Comparison of ENCODE assay signal across 8 cellular contexts in the genomic region with DNA sequence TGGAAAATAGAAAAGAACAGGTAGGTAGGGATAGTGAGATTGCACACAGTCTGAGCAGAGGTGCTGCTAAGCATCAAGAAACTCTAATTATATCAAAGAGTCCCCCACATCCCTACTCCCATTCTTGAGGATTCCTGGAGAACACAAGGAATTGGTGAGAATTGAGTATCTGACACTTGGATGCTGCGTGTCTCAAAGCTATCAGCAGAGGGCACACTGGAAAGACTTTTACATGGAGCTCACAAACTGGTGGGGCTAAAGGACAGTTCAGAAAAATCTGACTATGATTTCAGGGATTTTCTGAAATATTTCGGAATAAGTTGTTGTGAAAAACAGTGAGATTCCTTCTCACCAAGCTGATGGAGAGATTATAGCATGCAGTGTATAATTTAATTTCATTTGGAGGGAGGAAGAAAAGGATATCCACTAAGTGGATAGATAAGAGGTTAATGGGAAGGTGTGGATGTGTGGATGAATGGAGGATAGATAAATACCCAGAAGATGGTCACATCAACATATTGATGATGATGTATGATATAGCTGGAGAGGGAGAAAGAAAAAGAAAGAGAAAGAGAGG.
DNase-seq lines count a peak whose midpoint lies in the region; ATAC-seq and TF ChIP-seq lines count a peak whose summit lies in the region.
"Had no signal": no experiment of that assay in that cellular context is flagged by ENCODE, and none has a peak within 500 bp of the region (broad histone marks: within the 10 kb centered on the region; RNA-seq: fewer than 3 reads in every experiment).

No MANE protein-coding gene starts in this region.

- H3K4me1 ChIP-seq in mammary epithelial cell (ENCODE audit: insufficient read depth, low read length) (peaks cover 2% of the 10 kb centered on the region), neuronal stem cell (ENCODE audit: control insufficient read depth in 2 of 2, insufficient read depth in 1 of 2, low read depth in 1 of 2, low read length in 2 of 2) (no peaks in the 10 kb centered on the region)

- H3K18ac ChIP-seq in neuronal stem cell (ENCODE audit: low read length) = no peak overlapping the region

- H3K27me3 ChIP-seq in mammary epithelial cell (ENCODE audit: insufficient read depth, low read length) (no peaks in the 10 kb centered on the region), neuronal stem cell (ENCODE audit: control insufficient read depth in 3 of 3, insufficient read depth in 3 of 3, low read depth in 1 of 3, low read length in 3 of 3) (no peaks in the 10 kb centered on the region)

- H3K27ac ChIP-seq in mammary epithelial cell (ENCODE audit: insufficient read depth, low read depth, low read length) = no peak overlapping the region
- H3K27ac ChIP-seq in neuronal stem cell (replicated peaks; ENCODE audit: low read length) = no peak overlapping the region

- BruUV-seq in mammary epithelial cell (replicated peaks; lab: Mats Ljungman, UMichigan) = no TSS peak

- ATAC-seq in GM18520 (IDR thresholded peaks at IDR 0.05; ENCODE audit: unreplicated experiment) = no peak

- no peaks in the 10 kb centered on the region for H3K79me2 ChIP-seq in mammary epithelial cell (ENCODE audit: insufficient read depth, low read length)

- no peaks in the 10 kb centered on the region for H3K36me3 ChIP-seq in mammary epithelial cell (ENCODE audit: insufficient read depth, low read length)
- no peaks in the 10 kb centered on the region for H3K36me3 ChIP-seq in neuronal stem cell (replicated peaks in 1 of 2; ENCODE audit: control insufficient read depth in 2 of 2, insufficient read depth in 2 of 2, low read length in 2 of 2)

- no peak overlapping the region for H2AK5ac ChIP-seq in neuronal stem cell (ENCODE audit: low read depth, low read length)

- intact Hi-C loops in mammary epithelial cell (cut with micrococcal nuclease) = loop anchor here (1.0 to 10.0 kb wide), 3 partner anchors 140 to 527 kb away; no protein-coding TSS in a partner anchor

- H2BK12ac ChIP-seq in neuronal stem cell (ENCODE audit: low read length) = no peak overlapping the region

- no peak overlapping the region for H3K14ac ChIP-seq in neuronal stem cell (ENCODE audit: low read length)

- H3K9ac ChIP-seq in mammary epithelial cell (ENCODE audit: insufficient read depth, low read length) (no peak overlapping the region), neuronal stem cell (ENCODE audit: low read depth, low read length, poor library complexity) (no peak overlapping the region)

- H2BK15ac ChIP-seq in neuronal stem cell (ENCODE audit: low read length) = no peak overlapping the region

- no peaks in the 10 kb centered on the region for H4K20me1 ChIP-seq in mammary epithelial cell (ENCODE audit: insufficient read depth, low read length)

- no peak overlapping the region for H3K23ac ChIP-seq in neuronal stem cell (ENCODE audit: low read depth, low read length, poor library complexity)

- H2AFZ ChIP-seq in mammary epithelial cell (ENCODE audit: low read depth, low read length) = no peak overlapping the region
- no peak overlapping the region for H2AFZ ChIP-seq in neuronal stem cell (ENCODE audit: low read length)

- H3K4ac ChIP-seq in neuronal stem cell (ENCODE audit: low read length) = no peak overlapping the region

- in situ Hi-C loops in mammary epithelial cell (cut with MboI; ENCODE audit: low sequenced_read_pairs in 2 of 2) = loop anchor here (10.0 to 25.0 kb wide), 2 partner anchors 322 to 340 kb away; no protein-coding TSS in a partner anchor

- H3K4me2 ChIP-seq in mammary epithelial cell (ENCODE audit: insufficient read depth, low read depth, low read length) (no peak overlapping the region), neuronal stem cell (ENCODE audit: insufficient read depth, low read length, poor library complexity, severe bottlenecking) (no peak overlapping the region)

- H3K9me3 ChIP-seq in mammary epithelial cell (replicated peaks; ENCODE audit: insufficient read depth, low read length) (no peaks in the 10 kb centered on the region), neuronal stem cell (replicated peaks in 1 of 2; ENCODE audit: control insufficient read depth in 2 of 2, insufficient read depth in 1 of 2, low read depth in 1 of 2, low read length in 2 of 2) (peaks cover 0 to 4% of the 10 kb centered on the region in 2 donors)

- WGBS in mammary epithelial cell (ENCODE audit: low coverage, missing lambda C conversion rate) = 5% methylated on average over 2 of the region's 2 CpGs
- no CpG with 5 or more reads among the region's 2 CpGs for WGBS in neuronal stem cell (ENCODE audit: extremely low coverage in 2 of 2, insufficient read length in 2 of 2, insufficient replicate concordance in 1 of 2), 2 donors

- CTCF ChIA-PET in mammary epithelial cell (lab: Charles Lee; ENCODE audit: low non-redundant PET) = interaction anchor here (0.6 to 0.7 kb wide), 2 partner anchors 136 to 328 kb away, joined by 3 to 8 read pairs; no protein-coding TSS in a partner anchor

- DNase-seq in GM10266 (ENCODE audit: extremely low spot score) (no peak), LNCaP clone FGC (ENCODE audit: low read depth) (no peak), mammary epithelial cell (peak; percentile 21), neuronal stem cell (ENCODE audit: low spot score) (peak; percentile 20), NCI-H1048 (lab: John Stamatoyannopoulos, UW) (no peak)
- DNase-seq in stimulated activated CD4-positive, alpha-beta T cell treated with anti-CD3 and anti-CD28 coated beads, Interleukin-4, amount 100 ng/mL, for 4 hours = no peak
- DNase-seq: central memory CD4-positive, alpha-beta T cell had no signal

- no peak overlapping the region for H3K4me3 ChIP-seq in LNCaP clone FGC (ENCODE audit: low read depth, low read length)
- H3K4me3 ChIP-seq in mammary epithelial cell (replicated peaks in 1 of 3; ENCODE audit: insufficient read depth in 1 of 3, low read depth in 2 of 3, low read length in 3 of 3) = no peak overlapping the region
- H3K4me3 ChIP-seq in neuronal stem cell (ENCODE audit: low read length in 2 of 2) = no peak overlapping the region

- TF ChIP-seq CTCF in GM10266 (IDR thresholded peaks at IDR 0.05; ENCODE audit: control insufficient read depth, insufficient read depth, low read depth, missing control alignments) (peak; percentile 39), LNCaP clone FGC (IDR thresholded peaks at IDR 0.05; ENCODE audit: control insufficient read depth, extremely low read depth, insufficient read depth) (peak; percentile 56), mammary epithelial cell (conservative IDR thresholded peaks at IDR 0.05 in 1 of 2, IDR thresholded peaks at IDR 0.05 in 1 of 2; ENCODE audit: extremely low read depth in 1 of 2, insufficient read depth in 1 of 2, low read depth in 1 of 2, low read length in 2 of 2) (peak; percentile 73 to 84)

- no peaks in the 10 kb centered on the region for H3K79me1 ChIP-seq in neuronal stem cell (ENCODE audit: low read depth, low read length)

- no peak overlapping the region for H4K8ac ChIP-seq in neuronal stem cell (ENCODE audit: low read depth, low read length)

- H4K91ac ChIP-seq in neuronal stem cell (ENCODE audit: low read depth, low read length, poor library complexity) = no peak overlapping the region

- H2BK120ac ChIP-seq in neuronal stem cell (ENCODE audit: low read depth, low read length) = no peak overlapping the region

- H2BK5ac ChIP-seq in neuronal stem cell (ENCODE audit: low read length) = no peak overlapping the region

- dilution Hi-C loops in mammary epithelial cell (cut with HindIII; ENCODE audit: low sequenced_read_pairs) = no loop called here

Comparison
In these comparisons a context has a peak if more than half of its experiments do, and no peak if none do; other contexts are left out.
1. DNase-seq: peak in mammary epithelial cell (single experiment) and neuronal stem cell (single experiment); none in GM10266 (single experiment), LNCaP clone FGC (single experiment), stimulated activated CD4-positive, alpha-beta T cell treated with anti-CD3 and anti-CD28 coated beads, Interleukin-4, amount 100 ng/mL, for 4 hours (0 of 2) and NCI-H1048 (single experiment).
2. Peak in every context shown above with its lines, with median percentiles within 50 percentile points of each other: CTCF ChIP-seq.